19 cellular contexts compared by ENCODE assay signal in genomic region chr5:138792181-138792808, GRCh38. TPM values are rescaled to one million over a fixed set of nuclear protein-coding genes. Genes with fewer than 3 reads are reported as not detected.
DNase-seq lines count a peak whose midpoint lies in the region; ATAC-seq, FAIRE-seq and TF ChIP-seq lines count a peak whose summit lies in the region.
"Had no signal": no experiment of that assay in that cellular context is flagged by ENCODE, and none has a peak within 500 bp of the region (broad histone marks: within the 10 kb centered on the region; RNA-seq: fewer than 3 reads in every experiment).

No MANE protein-coding gene starts in this region.

- H3K9me3 Mint-ChIP-seq in CD4-positive, alpha-beta T cell, result no peaks in the 10 kb centered on the region
- H3K9me3 Mint-ChIP-seq in osteocyte (ENCODE audit: unreplicated experiment), result no peaks in the 10 kb centered on the region

- H3K4me3 Mint-ChIP-seq in CD4-positive, alpha-beta T cell, result no peak overlapping the region
- no peak overlapping the region for H3K4me3 Mint-ChIP-seq in osteocyte (ENCODE audit: unreplicated experiment)
- H3K4me3 Mint-ChIP-seq: B cell had no signal

- POLR2A ChIA-PET in CD4-positive, alpha-beta T cell (lab: Charles Lee), result no interaction called here

- peaks cover 23% of the 10 kb centered on the region for H3K4me1 Mint-ChIP-seq in CD4-positive, alpha-beta T cell (ENCODE audit: low read depth)
- H3K4me1 Mint-ChIP-seq in osteocyte (ENCODE audit: unreplicated experiment), result peaks cover 47% of the 10 kb centered on the region

- no peaks in the 10 kb centered on the region for H3K36me3 Mint-ChIP-seq in CD4-positive, alpha-beta T cell (ENCODE audit: low read depth)
- H3K36me3 Mint-ChIP-seq in osteocyte (ENCODE audit: unreplicated experiment), result peaks cover 4% of the 10 kb centered on the region

- CTCF ChIA-PET in CD4-positive, alpha-beta T cell (lab: Charles Lee), result interaction anchor here (0.5 to 0.6 kb wide), 2 partner anchors 60 to 115 kb away, joined by 3 read pairs; no protein-coding TSS in a partner anchor

- TF ChIP-seq CTCF in CD4-positive, alpha-beta T cell (IDR thresholded peaks at IDR 0.05), result no peak
- TF ChIP-seq CTCF in osteocyte (IDR thresholded peaks at IDR 0.05), result no peak

- TF ChIP-seq POLR2A in GM12891 (IDR thresholded peaks at IDR 0.05; ENCODE audit: low read depth, low read length), result no peak

- H3K27ac ChIP-seq in CD4-positive, alpha-beta T cell (ENCODE audit: low read depth, low read length), result no peak overlapping the region
- H3K27ac ChIP-seq: testis had no signal

- no peak for DNase-seq in CD4-positive, alpha-beta T cell
- no peak for DNase-seq in GM12891 (ENCODE audit: insufficient read length, low spot score)
- DNase-seq in astrocyte of the hippocampus (ENCODE audit: low read depth, low spot score), result peak; percentile 29
- DNase-seq in osteocyte (ENCODE audit: extremely low spot score, unreplicated experiment), result no peak
- no peak for DNase-seq in HTR-8/SVneo (ENCODE audit: insufficient read length, low spot score)
- DNase-seq: activated CD4-positive, alpha-beta T cell treated with anti-CD3 and anti-CD28 coated beads, Interleukin-2, amount 50 U/mL, for 48 hours; anterior cingulate cortex; GOT3; midbrain; NCI-H2171; SK-N-SH; stimulated activated CD4-positive, alpha-beta T cell treated with anti-CD3 and anti-CD28 coated beads, Interleukin-4, amount 100 ng/mL, for 4 hours; stimulated activated CD8-positive, alpha-beta memory T cell treated with anti-CD3 and anti-CD28 coated beads, Interleukin-4, amount 100 ng/mL, for 48 hours; testis had no signal

- no peaks in the 10 kb centered on the region for H3K9me3 ChIP-seq in CD4-positive, alpha-beta T cell (ENCODE audit: control insufficient read depth, low read length)
- H3K9me3 ChIP-seq: SK-N-SH, testis had no signal

- peak; percentile 71 for ATAC-seq in CD4-positive, alpha-beta T cell (ENCODE audit: poor library complexity)
- ATAC-seq in GM21825 (IDR thresholded peaks at IDR 0.05; ENCODE audit: unreplicated experiment), result no peak
- ATAC-seq in HG03095 (IDR thresholded peaks at IDR 0.05; ENCODE audit: unreplicated experiment), result no peak

- H3K27me3 ChIP-seq in CD4-positive, alpha-beta T cell (ENCODE audit: control insufficient read depth, insufficient read depth, low read length), result peaks cover 10% of the 10 kb centered on the region
- H3K27me3 ChIP-seq: testis had no signal

- H3K27me3 Mint-ChIP-seq in CD4-positive, alpha-beta T cell, result peaks cover 77% of the 10 kb centered on the region
- no peaks in the 10 kb centered on the region for H3K27me3 Mint-ChIP-seq in osteocyte (ENCODE audit: unreplicated experiment)
- H3K27me3 Mint-ChIP-seq: B cell had no signal

- no peak overlapping the region for H3K27ac Mint-ChIP-seq in CD4-positive, alpha-beta T cell
- H3K27ac Mint-ChIP-seq in osteocyte (ENCODE audit: unreplicated experiment), result peak overlapping the region; percentile 12
- H3K27ac Mint-ChIP-seq: B cell had no signal

- FAIRE-seq in GM12891 (lab: Jason Lieb, UNC) (peak; percentile 77), HTR-8/SVneo (lab: Jason Lieb, UNC) (no peak)
- FAIRE-seq: RCC 7860, TTC549 had no signal

- intact Hi-C loops in CD4-positive, alpha-beta T cell (cut with DNase I, micrococcal nuclease), result no loop called here

TF ChIP-seq in GM12891, 5 proteins besides CTCF, POLR2A, EP300 and RAD21:
- TF ChIP-seq SPI1 (IDR thresholded peaks at IDR 0.05; ENCODE audit: low read depth, low read length) (no peak), POLR2AphosphoS5 (IDR thresholded peaks at IDR 0.05; ENCODE audit: low read depth, low read length) (no peak), POU2F2 (IDR thresholded peaks at IDR 0.05; ENCODE audit: low read depth, low read length) (no peak), TAF1 (IDR thresholded peaks at IDR 0.05; ENCODE audit: low read depth, low read length) (no peak), PAX5 (IDR thresholded peaks at IDR 0.05; ENCODE audit: insufficient read depth, low read length, severe bottlenecking) (no peak)

RNA-seq across cellular contexts. Expression of gene CTNNA1, which starts 39.1 kb away (rescaled TPM):
- total RNA-seq in CD4-positive, alpha-beta T cell, result 1 to 10 TPM; 6.0 to 6.7 TPM
- polyA plus RNA-seq in GM12891 (2012; ENCODE audit: low read depth, missing spikeins), result 50.5 TPM
- total RNA-seq in osteocyte, result 366 and 375 TPM in 2 replicates

Comparison
In these comparisons a context has a peak if more than half of its experiments do, and no peak if none do; other contexts are left out.
1. RNA of gene CTNNA1, which starts 39.1 kb away (total RNA-seq): 366 to 375 TPM in osteocyte; 6.0 to 6.7 TPM in CD4-positive, alpha-beta T cell; every median in the first group is over 10 times any median in the second.